Comparison of ENCODE assay signal across 29 cellular contexts in the genomic region with DNA sequence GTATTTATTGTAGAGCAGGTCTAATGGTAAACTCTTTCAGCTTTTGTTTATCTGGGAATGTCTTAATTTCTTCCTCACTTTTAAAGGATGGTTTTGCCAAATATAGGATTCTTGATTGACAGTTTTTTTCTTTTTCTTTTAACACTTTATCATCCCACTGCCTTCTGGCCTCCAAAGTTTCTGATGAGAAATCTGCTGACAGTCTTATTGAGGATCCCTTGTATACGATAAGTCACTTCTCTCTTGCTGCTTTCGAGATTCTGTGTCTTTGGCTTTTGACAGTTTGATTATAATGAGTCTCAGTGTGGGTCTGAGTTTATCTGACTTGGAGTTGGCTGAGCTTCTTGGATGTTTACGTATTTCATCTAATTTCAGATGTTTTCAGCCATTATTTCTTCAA.
"Had no signal": no experiment of that assay in that cellular context is flagged by ENCODE, and none has a peak within 500 bp of the region (broad histone marks: within the 10 kb centered on the region; RNA-seq: fewer than 3 reads in every experiment).

No MANE protein-coding gene starts in this region.

- H3K27ac ChIP-seq: ascending aorta, cardiac muscle cell, colonic mucosa, PC-9, RWPE1 had no signal

- H3K4me3 ChIP-seq: ascending aorta, cardiac muscle cell, colonic mucosa had no signal

- H2AFZ ChIP-seq: PC-9 had no signal

- H3K9me3 ChIP-seq: colonic mucosa had no signal

- H3K4me2 ChIP-seq: PC-9 had no signal

- H3K36me3 ChIP-seq: ascending aorta, cardiac muscle cell, colonic mucosa had no signal

- DNase-seq: activated CD4-positive, alpha-beta T cell treated with anti-CD3 and anti-CD28 coated beads for 36 hours; activated CD4-positive, alpha-beta T cell treated with anti-CD3 and anti-CD28 coated beads, Interleukin-2, amount 10 ng/mL, durations not matched to agents 7 days and 5 days; activated CD4-positive, alpha-beta T cell treated with anti-CD3 and anti-CD28 coated beads, Interleukin-2, amount 50 U/mL, for 48 hours; activated CD8-positive, alpha-beta T cell treated with anti-CD3 and anti-CD28 coated beads, Interleukin-2, amount 10 ng/mL, durations not matched to agents 7 days and 5 days; activated gamma-delta T cell; activated naive CD4-positive, alpha-beta T cell treated with Interleukin-2 at 50 U/mL for 16 hours; activated naive CD8-positive, alpha-beta T cell treated with anti-CD3 and anti-CD28 coated beads, Interleukin-2, amount 10 ng/mL, durations not matched to agents 7 days and 5 days; activated T-cell treated with anti-CD3 and anti-CD28 coated beads, Interleukin-2, amount 50 U/mL, for 24 hours; amygdala; colonic mucosa; Karpas-422; NCI-H1105; NCI-H1436; NCI-H1694; NCI-H1930; NCI-H345; NCI-H524 treated with DMSO at 0.1 percent for 48 hours; PC-9; SIG-M5; T-cell; T-helper 2 cell; T-helper 9 cell had no signal

- ATAC-seq: activated CD4-positive, alpha-beta T cell treated with anti-CD3 and anti-CD28 coated beads for 36 hours; activated CD4-positive, CD25-positive, alpha-beta regulatory T cell treated with anti-CD3 and anti-CD28 coated beads, Interleukin-2, amount 50 U/mL, for 24 hours; activated CD8-positive, alpha-beta T cell treated with anti-CD3 and anti-CD28 coated beads, Interleukin-2, amount 10 ng/mL, durations not matched to agents 7 days and 5 days; Right ventricle myocardium inferior; SK-N-SH treated with all-trans-retinoic acid at 6 μM for 48 hours; T-cell had no signal

- H3K27me3 ChIP-seq: ascending aorta, cardiac muscle cell, colonic mucosa had no signal

- FAIRE-seq: RCC 7860 had no signal
